Comparison of ENCODE assay signal across 28 cellular contexts in genomic region chr12:93093243-93093642, GRCh38.
"Had no signal": no experiment of that assay in that cellular context is flagged by ENCODE, and none has a peak within 500 bp of the region (broad histone marks: within the 10 kb centered on the region; RNA-seq: fewer than 3 reads in every experiment).

No MANE protein-coding gene starts in this region.

- H3K9ac ChIP-seq: neural progenitor cell, parathyroid adenoma had no signal

- H3K4me2 ChIP-seq: neural progenitor cell, smooth muscle cell had no signal

- H3K27ac ChIP-seq: neural progenitor cell, ovary, parathyroid adenoma, psoas muscle, skin epidermis, suprapubic skin, testis, tibial artery, transverse colon, upper lobe of right lung, uterus had no signal

- H3K4me3 ChIP-seq: neural progenitor cell, ovary, psoas muscle, skin epidermis, smooth muscle cell, spleen, suprapubic skin, testis, tibial artery, transverse colon, upper lobe of right lung, uterus had no signal

- ATAC-seq: natural killer cell; right cardiac atrium; sciatic nerve; stimulated activated memory B cell treated with anti-CD40 and anti-IgM and Interleukin-4, amounts not matched to agents 10 μg/mL and 1 μg/mL and 100 μg/mL, for 72 hours; stimulated activated naive CD8-positive, alpha-beta T cell treated with anti-CD3 and anti-CD28 coated beads, Interleukin-15, amount 100 ng/mL, for 72 hours; stimulated activated naive CD8-positive, alpha-beta T cell treated with anti-CD3 and anti-CD28 coated beads, Interleukin-15, Interleukin-2, amounts not matched to agents 100 U/mL and 50 U/mL, for 24 hours; upper lobe of right lung had no signal

- DNase-seq: natural killer cell; occipital lobe; ovary; posterior cingulate gyrus; psoas muscle; right cardiac atrium; spleen; stimulated activated CD4-positive, alpha-beta T cell treated with anti-CD3 and anti-CD28 coated beads, Interleukin-12 subunit alpha, Interleukin-12 subunit beta, amount 100 ng/mL, for 4 hours; stimulated activated CD4-positive, alpha-beta T cell treated with anti-CD3 and anti-CD28 coated beads, Interleukin-1b, Interleukin-23, amount 100 ng/mL, for 48 hours; stimulated activated CD4-positive, alpha-beta T cell treated with anti-CD3 and anti-CD28 coated beads, Interleukin-4, amount 100 ng/mL, for 1 hour; stimulated activated CD4-positive, alpha-beta T cell treated with anti-CD3 and anti-CD28 coated beads, Interleukin-4, amount 100 ng/mL, for 4 hours; stimulated activated CD8-positive, alpha-beta memory T cell treated with anti-CD3 and anti-CD28 coated beads, Interleukin-4, amount 100 ng/mL, for 48 hours; stimulated activated naive CD4-positive, alpha-beta T cell; stimulated activated naive CD8-positive, alpha-beta T cell treated with anti-CD3 and anti-CD28 coated beads, Interleukin-15, amount 100 ng/mL, for 72 hours; stimulated activated naive CD8-positive, alpha-beta T cell treated with anti-CD3 and anti-CD28 coated beads, Interleukin-15, Interleukin-2, amounts not matched to agents 100 U/mL and 50 U/mL, for 24 hours; substantia nigra; testis; tibial artery; transverse colon; upper lobe of right lung; uterus had no signal

- H3K4me1 ChIP-seq: neural progenitor cell, parathyroid adenoma, testis, upper lobe of right lung, uterus had no signal

- H2AFZ ChIP-seq: neural progenitor cell, parathyroid adenoma had no signal

- H3K27me3 ChIP-seq: neural progenitor cell, ovary, spleen, suprapubic skin, testis, tibial artery, transverse colon, upper lobe of right lung, uterus had no signal

- H3K36me3 ChIP-seq: neural progenitor cell, ovary, spleen, suprapubic skin, tibial artery, transverse colon, upper lobe of right lung, uterus had no signal

- H3K9me3 ChIP-seq: ovary, psoas muscle, spleen, suprapubic skin, testis, tibial artery, transverse colon, upper lobe of right lung, uterus had no signal
